ENCODE assay signal across 8 cellular contexts in the genomic region with DNA sequence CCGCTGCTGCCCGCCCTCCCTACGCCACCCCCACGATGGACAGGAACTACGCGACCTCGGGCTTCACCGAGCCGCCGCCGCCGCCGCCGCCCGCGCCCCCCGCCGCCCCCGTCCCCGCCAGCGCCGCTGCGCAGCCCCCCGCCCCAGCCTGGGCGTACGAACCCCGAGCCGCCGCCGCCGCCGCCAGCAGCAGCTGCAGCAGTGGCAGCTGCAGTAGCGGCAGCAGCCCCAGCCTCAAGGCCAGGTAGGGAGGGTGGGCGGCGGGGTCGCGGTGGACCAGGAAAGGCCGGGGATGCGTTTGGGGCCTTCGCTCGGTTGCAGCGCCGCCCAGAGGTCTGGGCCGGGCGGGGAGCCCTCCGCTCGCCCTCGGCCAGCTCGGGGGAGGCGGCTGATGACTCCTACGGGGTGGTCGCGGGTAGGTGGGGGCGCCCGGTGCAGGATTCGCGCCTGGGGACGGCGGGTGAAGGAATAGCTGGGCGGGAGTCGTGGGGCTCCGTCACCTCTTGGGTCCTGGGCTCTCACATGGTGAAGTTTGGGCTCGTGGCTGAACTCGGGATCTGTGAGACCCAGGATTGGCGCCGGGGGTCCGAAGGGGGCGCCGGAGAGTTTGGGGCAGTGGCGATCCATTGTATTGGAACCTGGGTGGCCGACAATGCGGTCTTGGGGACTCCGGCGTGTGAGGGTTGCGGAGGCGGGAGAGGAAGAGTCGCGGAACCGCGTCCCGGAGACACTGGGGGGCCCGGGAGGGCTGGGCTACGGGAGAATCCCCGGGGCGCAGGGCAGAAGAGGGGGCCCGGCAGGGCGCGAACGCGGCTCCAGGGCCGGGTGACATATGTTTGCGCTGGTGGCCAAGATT. TPM values are rescaled to one million over a fixed set of nuclear protein-coding genes. Genes with fewer than 3 reads are reported as not detected.
DNase-seq lines count a peak whose midpoint lies in the region; ATAC-seq and TF ChIP-seq lines count a peak whose summit lies in the region.

No MANE protein-coding gene starts in this region.

- in situ Hi-C loops in GM13976 (cut with MboI; ENCODE audit: low sequenced_read_pairs, unreplicated experiment): no loop called here

- no peaks in the 10 kb centered on the region for H3K36me3 ChIP-seq in ACC112 (ENCODE audit: insufficient read depth, low read length)
- H3K36me3 ChIP-seq in esophagus squamous epithelium: no peaks in the 10 kb centered on the region
- peaks cover 0 to 6% (median 0%) of the 10 kb centered on the region in 3 experiments for H3K36me3 ChIP-seq in naive thymus-derived CD4-positive, alpha-beta T cell (ENCODE audit: control insufficient read depth in 2 of 3, insufficient read depth in 3 of 3, low read length in 3 of 3)

- H3K4me1 ChIP-seq in ACC112 (ENCODE audit: control insufficient read depth, insufficient read depth, low read length, unreplicated experiment): peaks cover 11% of the 10 kb centered on the region
- peaks cover 3 to 45% (median 24%) of the 10 kb centered on the region in 3 donors for H3K4me1 ChIP-seq in esophagus squamous epithelium
- peaks cover 5 to 15% of the 10 kb centered on the region in 2 donors for H3K4me1 ChIP-seq in naive thymus-derived CD4-positive, alpha-beta T cell (ENCODE audit: control insufficient read depth in 2 of 2, insufficient read depth in 2 of 2, low read length in 2 of 2)

- DNase-seq in GM13976 (ENCODE audit: low spot score) (peak; percentile 77), NCI-H526 (lab: John Stamatoyannopoulos, UW) (peak; percentile 65 to 86), esophagus squamous epithelium (lab: John Stamatoyannopoulos, UW) (no peak)
- peak; percentile 72 to 76 for DNase-seq in activated T-cell treated with anti-CD3 and anti-CD28 coated beads, Interleukin-2, amount 50 U/mL, for 48 hours
- DNase-seq in naive thymus-derived CD4-positive, alpha-beta T cell: peak; percentile 34 to 67 (median 44)
- DNase-seq in stimulated activated naive CD8-positive, alpha-beta T cell treated with anti-CD3 and anti-CD28 coated beads, Interleukin-15, amount 100 ng/mL, for 72 hours: peak; percentile 69 to 71

- H3K27ac Mint-ChIP-seq in naive thymus-derived CD4-positive, alpha-beta T cell: peak overlapping the region; percentile 58 to 95 (median 80)
- H3K27ac Mint-ChIP-seq in stimulated activated naive CD8-positive, alpha-beta T cell treated with anti-CD3 and anti-CD28 coated beads, Interleukin-15, amount 100 ng/mL, for 72 hours: peak overlapping the region; percentile 99

- H3K79me2 ChIP-seq in ACC112 (ENCODE audit: control insufficient read depth, insufficient read depth, low read length, unreplicated experiment): peaks cover 50% of the 10 kb centered on the region

- peaks cover 0 to 21% (median 0%) of the 10 kb centered on the region in 5 donors for H3K27me3 Mint-ChIP-seq in naive thymus-derived CD4-positive, alpha-beta T cell
- no peaks in the 10 kb centered on the region for H3K27me3 Mint-ChIP-seq in stimulated activated naive CD8-positive, alpha-beta T cell treated with anti-CD3 and anti-CD28 coated beads, Interleukin-15, amount 100 ng/mL, for 72 hours

- peak; percentile 41 for ATAC-seq in HG02970 (IDR thresholded peaks at IDR 0.05; ENCODE audit: low FRiP score, unreplicated experiment)
- peak; percentile 47 for ATAC-seq in naive thymus-derived CD4-positive, alpha-beta T cell
- ATAC-seq in stimulated activated naive CD8-positive, alpha-beta T cell treated with anti-CD3 and anti-CD28 coated beads, Interleukin-15, amount 100 ng/mL, for 72 hours: peak; percentile 66

- H3K9me3 ChIP-seq in esophagus squamous epithelium: no peaks in the 10 kb centered on the region
- H3K9me3 ChIP-seq in naive thymus-derived CD4-positive, alpha-beta T cell (ENCODE audit: control insufficient read depth in 2 of 3, low read length in 3 of 3): no peaks in the 10 kb centered on the region

- POLR2A ChIA-PET in naive thymus-derived CD4-positive, alpha-beta T cell (lab: Charles Lee): no interaction called here

- CTCF ChIA-PET in naive thymus-derived CD4-positive, alpha-beta T cell (lab: Charles Lee): no interaction called here

- no peaks in the 10 kb centered on the region for H3K9me3 Mint-ChIP-seq in naive thymus-derived CD4-positive, alpha-beta T cell
- no peaks in the 10 kb centered on the region for H3K9me3 Mint-ChIP-seq in stimulated activated naive CD8-positive, alpha-beta T cell treated with anti-CD3 and anti-CD28 coated beads, Interleukin-15, amount 100 ng/mL, for 72 hours

- peak overlapping the region; percentile 84 for H3K4me3 ChIP-seq in ACC112 (ENCODE audit: low read depth, low read length)
- peak overlapping the region; percentile 71 to 97 (median 89) for H3K4me3 ChIP-seq in esophagus squamous epithelium
- peak overlapping the region; percentile 71 for H3K4me3 ChIP-seq in naive thymus-derived CD4-positive, alpha-beta T cell (ENCODE audit: low read length)

- 0% methylated on average over 9 to 13 of the region's 92 CpGs for WGBS in esophagus squamous epithelium, 2 donors

- TF ChIP-seq CTCF in GM13976 (IDR thresholded peaks at IDR 0.05; ENCODE audit: borderline replicate concordance, control extremely low read depth, extremely low read depth, insufficient read depth, missing control alignments) (peak; percentile 63), esophagus squamous epithelium (IDR thresholded peaks at IDR 0.05) (peak in 5 of 6 experiments; percentile 13 to 50 (median 39))

- intact Hi-C loops in esophagus squamous epithelium (cut with DNase I): no loop called here
- intact Hi-C loops in naive thymus-derived CD4-positive, alpha-beta T cell (cut with micrococcal nuclease): loop anchor here (1.0 to 5.0 kb wide), 14 partner anchors 65 to 1385 kb away; a partner anchor contains a TSS

- no peak for TF ChIP-seq POLR2A in esophagus squamous epithelium (IDR thresholded peaks at IDR 0.05)

- H3K27me3 ChIP-seq in ACC112 (ENCODE audit: insufficient read depth, low read length) (no peaks in the 10 kb centered on the region), esophagus squamous epithelium (no peaks in the 10 kb centered on the region)
- no peaks in the 10 kb centered on the region for H3K27me3 ChIP-seq in naive thymus-derived CD4-positive, alpha-beta T cell (ENCODE audit: control insufficient read depth in 2 of 2, insufficient read depth in 2 of 2, low read length in 2 of 2)

- H3K27ac ChIP-seq in ACC112 (ENCODE audit: low read depth, low read length) (peak overlapping the region; percentile 78), esophagus squamous epithelium (peak overlapping the region; percentile 91 to 96 (median 94))
- H3K27ac ChIP-seq in naive thymus-derived CD4-positive, alpha-beta T cell (ENCODE audit: low read depth, low read length): peak overlapping the region; percentile 83

- H3K4me3 Mint-ChIP-seq in naive thymus-derived CD4-positive, alpha-beta T cell: peak overlapping the region; percentile 83 to 96 (median 94)
- H3K4me3 Mint-ChIP-seq in stimulated activated naive CD8-positive, alpha-beta T cell treated with anti-CD3 and anti-CD28 coated beads, Interleukin-15, amount 100 ng/mL, for 72 hours: peak overlapping the region; percentile 99 to 100

- peaks cover 26 to 46% (median 37%) of the 10 kb centered on the region in 7 donors for H3K4me1 Mint-ChIP-seq in naive thymus-derived CD4-positive, alpha-beta T cell
- H3K4me1 Mint-ChIP-seq in stimulated activated naive CD8-positive, alpha-beta T cell treated with anti-CD3 and anti-CD28 coated beads, Interleukin-15, amount 100 ng/mL, for 72 hours: peaks cover 38% of the 10 kb centered on the region

- H2AFZ ChIP-seq in ACC112 (ENCODE audit: low read length, unreplicated experiment): peak overlapping the region; percentile 70

- peaks cover 0 to 4% (median 0%) of the 10 kb centered on the region in 5 donors for H3K36me3 Mint-ChIP-seq in naive thymus-derived CD4-positive, alpha-beta T cell

RNA-seq across cellular contexts. Expression of a gene that starts 0.7 kb away (rescaled TPM):
- 10 to 100 TPM; 26.7 to 43.5 (median 33.3) TPM for total RNA-seq in esophagus squamous epithelium
- 10 to 100 TPM; 11.2 to 16.9 (median 14.7) TPM for total RNA-seq in naive thymus-derived CD4-positive, alpha-beta T cell
- 1 to 10 TPM; 1.6 to 2.7 TPM for polyA plus RNA-seq in naive thymus-derived CD4-positive, alpha-beta T cell
